In the genomic region with DNA sequence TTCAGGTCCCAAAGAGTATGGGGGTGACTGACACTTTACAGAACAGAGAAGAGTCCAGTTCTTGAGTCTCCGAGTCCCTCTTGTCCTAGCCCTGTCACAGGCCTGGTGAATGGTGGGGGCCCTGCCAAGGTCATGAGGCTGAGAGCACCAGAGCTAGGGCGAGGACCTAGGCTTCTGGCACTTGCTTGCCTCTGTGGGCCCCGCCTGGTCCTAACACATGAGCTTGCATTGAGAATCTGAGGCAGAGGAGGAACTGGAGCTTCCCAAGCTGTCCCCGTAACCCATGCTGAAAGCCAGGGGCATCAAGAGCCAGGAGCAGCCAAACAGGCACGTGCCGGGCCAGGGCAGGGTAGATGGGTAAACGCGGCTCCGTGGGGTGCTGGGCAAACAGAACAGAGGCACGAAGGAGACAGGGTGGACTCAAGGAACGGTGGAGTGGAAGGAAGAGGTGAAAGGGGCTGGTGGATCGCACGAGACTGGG, we compare ENCODE assay signal across 1 cellular context.
TF ChIP-seq lines count a peak whose summit lies in the region.

No MANE protein-coding gene starts in this region.

TF ChIP-seq in HEK293, 187 proteins besides CTCF, POLR2A, EP300 and RAD21 (continued from another document):
- TF ChIP-seq, protein P1, sequence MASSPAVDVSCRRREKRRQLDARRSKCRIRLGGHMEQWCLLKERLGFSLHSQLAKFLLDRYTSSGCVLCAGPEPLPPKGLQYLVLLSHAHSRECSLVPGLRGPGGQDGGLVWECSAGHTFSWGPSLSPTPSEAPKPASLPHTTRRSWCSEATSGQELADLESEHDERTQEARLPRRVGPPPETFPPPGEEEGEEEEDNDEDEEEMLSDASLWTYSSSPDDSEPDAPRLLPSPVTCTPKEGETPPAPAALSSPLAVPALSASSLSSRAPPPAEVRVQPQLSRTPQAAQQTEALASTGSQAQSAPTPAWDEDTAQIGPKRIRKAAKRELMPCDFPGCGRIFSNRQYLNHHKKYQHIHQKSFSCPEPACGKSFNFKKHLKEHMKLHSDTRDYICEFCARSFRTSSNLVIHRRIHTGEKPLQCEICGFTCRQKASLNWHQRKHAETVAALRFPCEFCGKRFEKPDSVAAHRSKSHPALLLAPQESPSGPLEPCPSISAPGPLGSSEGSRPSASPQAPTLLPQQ (tag by site-specific recombination; IDR thresholded peaks at IDR 0.05) = peak; percentile 89
- TF ChIP-seq ZFP69B (tag by site-specific recombination; IDR thresholded peaks at IDR 0.05) = peak; percentile 81
